1 cellular context compared by ENCODE assay signal in the genomic region with DNA sequence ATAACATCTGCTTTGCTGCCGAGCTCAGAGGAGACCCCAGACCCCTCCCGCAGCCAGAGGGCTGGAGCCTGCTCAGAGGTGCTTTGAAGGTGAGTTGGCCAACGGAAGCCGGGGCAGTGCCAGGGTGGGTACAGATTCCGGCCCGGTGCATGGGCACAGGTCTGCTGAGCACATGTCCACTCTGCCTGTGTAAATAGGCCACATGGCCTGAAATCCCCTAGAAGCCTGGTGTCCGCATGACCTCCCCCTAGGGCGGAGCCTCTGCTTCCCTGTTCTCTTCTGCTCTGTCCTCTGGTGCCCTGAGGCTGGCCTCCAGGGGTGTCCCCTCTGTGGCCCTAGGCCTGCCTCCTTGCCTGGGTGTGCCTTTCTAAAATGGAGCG.
TF ChIP-seq lines count a peak whose summit lies in the region.

No MANE protein-coding gene starts in this region.

TF ChIP-seq in HepG2, 621 proteins besides CTCF, POLR2A, EP300 and RAD21 (continued from another document and continues in another):
- TF ChIP-seq, protein P1, sequence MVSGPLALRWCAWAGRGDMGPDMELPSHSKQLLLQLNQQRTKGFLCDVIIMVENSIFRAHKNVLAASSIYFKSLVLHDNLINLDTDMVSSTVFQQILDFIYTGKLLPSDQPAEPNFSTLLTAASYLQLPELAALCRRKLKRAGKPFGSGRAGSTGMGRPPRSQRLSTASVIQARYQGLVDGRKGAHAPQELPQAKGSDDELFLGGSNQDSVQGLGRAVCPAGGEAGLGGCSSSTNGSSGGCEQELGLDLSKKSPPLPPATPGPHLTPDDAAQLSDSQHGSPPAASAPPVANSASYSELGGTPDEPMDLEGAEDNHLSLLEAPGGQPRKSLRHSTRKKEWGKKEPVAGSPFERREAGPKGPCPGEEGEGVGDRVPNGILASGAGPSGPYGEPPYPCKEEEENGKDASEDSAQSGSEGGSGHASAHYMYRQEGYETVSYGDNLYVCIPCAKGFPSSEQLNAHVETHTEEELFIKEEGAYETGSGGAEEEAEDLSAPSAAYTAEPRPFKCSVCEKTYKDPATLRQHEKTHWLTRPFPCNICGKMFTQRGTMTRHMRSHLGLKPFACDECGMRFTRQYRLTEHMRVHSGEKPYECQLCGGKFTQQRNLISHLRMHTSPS (CRISPR knock-in tag; IDR thresholded peaks at IDR 0.05; ENCODE audit: low read depth), result peak; percentile 85; the same call in 1 of the 2 replicates
- TF ChIP-seq, protein P2, sequence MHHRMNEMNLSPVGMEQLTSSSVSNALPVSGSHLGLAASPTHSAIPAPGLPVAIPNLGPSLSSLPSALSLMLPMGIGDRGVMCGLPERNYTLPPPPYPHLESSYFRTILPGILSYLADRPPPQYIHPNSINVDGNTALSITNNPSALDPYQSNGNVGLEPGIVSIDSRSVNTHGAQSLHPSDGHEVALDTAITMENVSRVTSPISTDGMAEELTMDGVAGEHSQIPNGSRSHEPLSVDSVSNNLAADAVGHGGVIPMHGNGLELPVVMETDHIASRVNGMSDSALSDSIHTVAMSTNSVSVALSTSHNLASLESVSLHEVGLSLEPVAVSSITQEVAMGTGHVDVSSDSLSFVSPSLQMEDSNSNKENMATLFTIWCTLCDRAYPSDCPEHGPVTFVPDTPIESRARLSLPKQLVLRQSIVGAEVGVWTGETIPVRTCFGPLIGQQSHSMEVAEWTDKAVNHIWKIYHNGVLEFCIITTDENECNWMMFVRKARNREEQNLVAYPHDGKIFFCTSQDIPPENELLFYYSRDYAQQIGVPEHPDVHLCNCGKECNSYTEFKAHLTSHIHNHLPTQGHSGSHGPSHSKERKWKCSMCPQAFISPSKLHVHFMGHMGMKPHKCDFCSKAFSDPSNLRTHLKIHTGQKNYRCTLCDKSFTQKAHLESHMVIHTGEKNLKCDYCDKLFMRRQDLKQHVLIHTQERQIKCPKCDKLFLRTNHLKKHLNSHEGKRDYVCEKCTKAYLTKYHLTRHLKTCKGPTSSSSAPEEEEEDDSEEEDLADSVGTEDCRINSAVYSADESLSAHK (CRISPR knock-in tag; IDR thresholded peaks at IDR 0.05; ENCODE audit: borderline replicate concordance), result no peak
- no peak for TF ChIP-seq ZFP62 (CRISPR knock-in tag; IDR thresholded peaks at IDR 0.05)
- no peak for TF ChIP-seq MTF1 (CRISPR knock-in tag; IDR thresholded peaks at IDR 0.05)
- TF ChIP-seq, protein P3, sequence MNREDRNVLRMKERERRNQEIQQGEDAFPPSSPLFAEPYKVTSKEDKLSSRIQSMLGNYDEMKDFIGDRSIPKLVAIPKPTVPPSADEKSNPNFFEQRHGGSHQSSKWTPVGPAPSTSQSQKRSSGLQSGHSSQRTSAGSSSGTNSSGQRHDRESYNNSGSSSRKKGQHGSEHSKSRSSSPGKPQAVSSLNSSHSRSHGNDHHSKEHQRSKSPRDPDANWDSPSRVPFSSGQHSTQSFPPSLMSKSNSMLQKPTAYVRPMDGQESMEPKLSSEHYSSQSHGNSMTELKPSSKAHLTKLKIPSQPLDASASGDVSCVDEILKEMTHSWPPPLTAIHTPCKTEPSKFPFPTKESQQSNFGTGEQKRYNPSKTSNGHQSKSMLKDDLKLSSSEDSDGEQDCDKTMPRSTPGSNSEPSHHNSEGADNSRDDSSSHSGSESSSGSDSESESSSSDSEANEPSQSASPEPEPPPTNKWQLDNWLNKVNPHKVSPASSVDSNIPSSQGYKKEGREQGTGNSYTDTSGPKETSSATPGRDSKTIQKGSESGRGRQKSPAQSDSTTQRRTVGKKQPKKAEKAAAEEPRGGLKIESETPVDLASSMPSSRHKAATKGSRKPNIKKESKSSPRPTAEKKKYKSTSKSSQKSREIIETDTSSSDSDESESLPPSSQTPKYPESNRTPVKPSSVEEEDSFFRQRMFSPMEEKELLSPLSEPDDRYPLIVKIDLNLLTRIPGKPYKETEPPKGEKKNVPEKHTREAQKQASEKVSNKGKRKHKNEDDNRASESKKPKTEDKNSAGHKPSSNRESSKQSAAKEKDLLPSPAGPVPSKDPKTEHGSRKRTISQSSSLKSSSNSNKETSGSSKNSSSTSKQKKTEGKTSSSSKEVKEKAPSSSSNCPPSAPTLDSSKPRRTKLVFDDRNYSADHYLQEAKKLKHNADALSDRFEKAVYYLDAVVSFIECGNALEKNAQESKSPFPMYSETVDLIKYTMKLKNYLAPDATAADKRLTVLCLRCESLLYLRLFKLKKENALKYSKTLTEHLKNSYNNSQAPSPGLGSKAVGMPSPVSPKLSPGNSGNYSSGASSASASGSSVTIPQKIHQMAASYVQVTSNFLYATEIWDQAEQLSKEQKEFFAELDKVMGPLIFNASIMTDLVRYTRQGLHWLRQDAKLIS (CRISPR knock-in tag; IDR thresholded peaks at IDR 0.05), result no peak
- TF ChIP-seq ZC3H13 (CRISPR knock-in tag; IDR thresholded peaks at IDR 0.05), result no peak
- TF ChIP-seq BCL6 (CRISPR knock-in tag; IDR thresholded peaks at IDR 0.05), result no peak
- no peak for TF ChIP-seq ZBTB1 (CRISPR knock-in tag; IDR thresholded peaks at IDR 0.05; ENCODE audit: borderline replicate concordance)
- no peak for TF ChIP-seq FOSL1 (CRISPR knock-in tag; IDR thresholded peaks at IDR 0.05; ENCODE audit: borderline replicate concordance)
- TF ChIP-seq, protein P4, sequence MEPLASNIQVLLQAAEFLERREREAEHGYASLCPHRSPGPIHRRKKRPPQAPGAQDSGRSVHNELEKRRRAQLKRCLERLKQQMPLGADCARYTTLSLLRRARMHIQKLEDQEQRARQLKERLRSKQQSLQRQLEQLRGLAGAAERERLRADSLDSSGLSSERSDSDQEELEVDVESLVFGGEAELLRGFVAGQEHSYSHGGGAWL (CRISPR knock-in tag; IDR thresholded peaks at IDR 0.05), result no peak
- TF ChIP-seq HDAC1 (CRISPR knock-in tag; IDR thresholded peaks at IDR 0.05), result peak; percentile 17; the same call in 1 of the 2 replicates
- no peak for TF ChIP-seq NR3C1 (CRISPR knock-in tag; IDR thresholded peaks at IDR 0.05)
- no peak for TF ChIP-seq NFKBIZ (CRISPR knock-in tag; IDR thresholded peaks at IDR 0.05)
- no peak for TF ChIP-seq ZNF790 (CRISPR knock-in tag; IDR thresholded peaks at IDR 0.05; ENCODE audit: borderline replicate concordance)
- no peak for TF ChIP-seq ZNF878 (CRISPR knock-in tag; IDR thresholded peaks at IDR 0.05)
- TF ChIP-seq SRSF1 (optimal IDR thresholded peaks at IDR 0.05; ENCODE audit: low read depth, low read length), result no peak
- TF ChIP-seq GPN1 (CRISPR knock-in tag; IDR thresholded peaks at IDR 0.05; ENCODE audit: borderline replicate concordance), result no peak
- TF ChIP-seq, protein P5, sequence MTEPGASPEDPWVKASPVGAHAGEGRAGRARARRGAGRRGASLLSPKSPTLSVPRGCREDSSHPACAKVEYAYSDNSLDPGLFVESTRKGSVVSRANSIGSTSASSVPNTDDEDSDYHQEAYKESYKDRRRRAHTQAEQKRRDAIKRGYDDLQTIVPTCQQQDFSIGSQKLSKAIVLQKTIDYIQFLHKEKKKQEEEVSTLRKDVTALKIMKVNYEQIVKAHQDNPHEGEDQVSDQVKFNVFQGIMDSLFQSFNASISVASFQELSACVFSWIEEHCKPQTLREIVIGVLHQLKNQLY (CRISPR knock-in tag; IDR thresholded peaks at IDR 0.05), result peak; percentile 22; the same call in 1 of the 2 replicates
- TF ChIP-seq FOXJ3 (CRISPR knock-in tag; IDR thresholded peaks at IDR 0.05; ENCODE audit: borderline replicate concordance), result no peak
- TF ChIP-seq SIX1 (CRISPR knock-in tag; IDR thresholded peaks at IDR 0.05; ENCODE audit: borderline replicate concordance), result no peak
- no peak for TF ChIP-seq ZNF605 (CRISPR knock-in tag; IDR thresholded peaks at IDR 0.05)
- no peak for TF ChIP-seq ARID2 (CRISPR knock-in tag; IDR thresholded peaks at IDR 0.05; ENCODE audit: borderline replicate concordance)
- TF ChIP-seq BORCS8-MEF2B (CRISPR knock-in tag; IDR thresholded peaks at IDR 0.05), result 0 out of 2 replicates have a peak, but pooled peaks have one; percentile 31
- no peak for TF ChIP-seq ZNF317 (CRISPR knock-in tag; IDR thresholded peaks at IDR 0.05)
- TF ChIP-seq ATF7 (IDR thresholded peaks at IDR 0.05), result no peak
- no peak for TF ChIP-seq ATF7 (CRISPR knock-in tag; IDR thresholded peaks at IDR 0.05)
- no peak for TF ChIP-seq ZNF616 (CRISPR knock-in tag; IDR thresholded peaks at IDR 0.05; ENCODE audit: low read depth)
- no peak for TF ChIP-seq ELF4 (CRISPR knock-in tag; IDR thresholded peaks at IDR 0.05; ENCODE audit: borderline replicate concordance)
- TF ChIP-seq BRD4 (CRISPR knock-in tag; IDR thresholded peaks at IDR 0.05), result no peak
- TF ChIP-seq CREB1 (IDR thresholded peaks at IDR 0.05), result no peak
- no peak for TF ChIP-seq CREB1 (CRISPR knock-in tag; IDR thresholded peaks at IDR 0.05)
- TF ChIP-seq, protein P6, sequence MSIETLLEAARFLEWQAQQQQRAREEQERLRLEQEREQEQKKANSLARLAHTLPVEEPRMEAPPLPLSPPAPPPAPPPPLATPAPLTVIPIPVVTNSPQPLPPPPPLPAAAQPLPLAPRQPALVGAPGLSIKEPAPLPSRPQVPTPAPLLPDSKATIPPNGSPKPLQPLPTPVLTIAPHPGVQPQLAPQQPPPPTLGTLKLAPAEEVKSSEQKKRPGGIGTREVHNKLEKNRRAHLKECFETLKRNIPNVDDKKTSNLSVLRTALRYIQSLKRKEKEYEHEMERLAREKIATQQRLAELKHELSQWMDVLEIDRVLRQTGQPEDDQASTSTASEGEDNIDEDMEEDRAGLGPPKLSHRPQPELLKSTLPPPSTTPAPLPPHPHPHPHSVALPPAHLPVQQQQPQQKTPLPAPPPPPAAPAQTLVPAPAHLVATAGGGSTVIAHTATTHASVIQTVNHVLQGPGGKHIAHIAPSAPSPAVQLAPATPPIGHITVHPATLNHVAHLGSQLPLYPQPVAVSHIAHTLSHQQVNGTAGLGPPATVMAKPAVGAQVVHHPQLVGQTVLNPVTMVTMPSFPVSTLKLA (IDR thresholded peaks at IDR 0.05), result peak; percentile 83
- TF ChIP-seq, protein P7, sequence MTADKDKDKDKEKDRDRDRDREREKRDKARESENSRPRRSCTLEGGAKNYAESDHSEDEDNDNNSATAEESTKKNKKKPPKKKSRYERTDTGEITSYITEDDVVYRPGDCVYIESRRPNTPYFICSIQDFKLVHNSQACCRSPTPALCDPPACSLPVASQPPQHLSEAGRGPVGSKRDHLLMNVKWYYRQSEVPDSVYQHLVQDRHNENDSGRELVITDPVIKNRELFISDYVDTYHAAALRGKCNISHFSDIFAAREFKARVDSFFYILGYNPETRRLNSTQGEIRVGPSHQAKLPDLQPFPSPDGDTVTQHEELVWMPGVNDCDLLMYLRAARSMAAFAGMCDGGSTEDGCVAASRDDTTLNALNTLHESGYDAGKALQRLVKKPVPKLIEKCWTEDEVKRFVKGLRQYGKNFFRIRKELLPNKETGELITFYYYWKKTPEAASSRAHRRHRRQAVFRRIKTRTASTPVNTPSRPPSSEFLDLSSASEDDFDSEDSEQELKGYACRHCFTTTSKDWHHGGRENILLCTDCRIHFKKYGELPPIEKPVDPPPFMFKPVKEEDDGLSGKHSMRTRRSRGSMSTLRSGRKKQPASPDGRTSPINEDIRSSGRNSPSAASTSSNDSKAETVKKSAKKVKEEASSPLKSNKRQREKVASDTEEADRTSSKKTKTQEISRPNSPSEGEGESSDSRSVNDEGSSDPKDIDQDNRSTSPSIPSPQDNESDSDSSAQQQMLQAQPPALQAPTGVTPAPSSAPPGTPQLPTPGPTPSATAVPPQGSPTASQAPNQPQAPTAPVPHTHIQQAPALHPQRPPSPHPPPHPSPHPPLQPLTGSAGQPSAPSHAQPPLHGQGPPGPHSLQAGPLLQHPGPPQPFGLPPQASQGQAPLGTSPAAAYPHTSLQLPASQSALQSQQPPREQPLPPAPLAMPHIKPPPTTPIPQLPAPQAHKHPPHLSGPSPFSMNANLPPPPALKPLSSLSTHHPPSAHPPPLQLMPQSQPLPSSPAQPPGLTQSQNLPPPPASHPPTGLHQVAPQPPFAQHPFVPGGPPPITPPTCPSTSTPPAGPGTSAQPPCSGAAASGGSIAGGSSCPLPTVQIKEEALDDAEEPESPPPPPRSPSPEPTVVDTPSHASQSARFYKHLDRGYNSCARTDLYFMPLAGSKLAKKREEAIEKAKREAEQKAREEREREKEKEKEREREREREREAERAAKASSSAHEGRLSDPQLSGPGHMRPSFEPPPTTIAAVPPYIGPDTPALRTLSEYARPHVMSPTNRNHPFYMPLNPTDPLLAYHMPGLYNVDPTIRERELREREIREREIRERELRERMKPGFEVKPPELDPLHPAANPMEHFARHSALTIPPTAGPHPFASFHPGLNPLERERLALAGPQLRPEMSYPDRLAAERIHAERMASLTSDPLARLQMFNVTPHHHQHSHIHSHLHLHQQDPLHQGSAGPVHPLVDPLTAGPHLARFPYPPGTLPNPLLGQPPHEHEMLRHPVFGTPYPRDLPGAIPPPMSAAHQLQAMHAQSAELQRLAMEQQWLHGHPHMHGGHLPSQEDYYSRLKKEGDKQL (CRISPR knock-in tag; IDR thresholded peaks at IDR 0.05; ENCODE audit: low read depth), result no peak
- no peak for TF ChIP-seq NBN (conservative IDR thresholded peaks at IDR 0.05)
- TF ChIP-seq, protein P8, sequence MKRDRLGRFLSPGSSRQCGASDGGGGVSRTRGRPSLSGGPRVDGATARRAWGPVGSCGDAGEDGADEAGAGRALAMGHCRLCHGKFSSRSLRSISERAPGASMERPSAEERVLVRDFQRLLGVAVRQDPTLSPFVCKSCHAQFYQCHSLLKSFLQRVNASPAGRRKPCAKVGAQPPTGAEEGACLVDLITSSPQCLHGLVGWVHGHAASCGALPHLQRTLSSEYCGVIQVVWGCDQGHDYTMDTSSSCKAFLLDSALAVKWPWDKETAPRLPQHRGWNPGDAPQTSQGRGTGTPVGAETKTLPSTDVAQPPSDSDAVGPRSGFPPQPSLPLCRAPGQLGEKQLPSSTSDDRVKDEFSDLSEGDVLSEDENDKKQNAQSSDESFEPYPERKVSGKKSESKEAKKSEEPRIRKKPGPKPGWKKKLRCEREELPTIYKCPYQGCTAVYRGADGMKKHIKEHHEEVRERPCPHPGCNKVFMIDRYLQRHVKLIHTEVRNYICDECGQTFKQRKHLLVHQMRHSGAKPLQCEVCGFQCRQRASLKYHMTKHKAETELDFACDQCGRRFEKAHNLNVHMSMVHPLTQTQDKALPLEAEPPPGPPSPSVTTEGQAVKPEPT (CRISPR knock-in tag; IDR thresholded peaks at IDR 0.05; ENCODE audit: low read depth), result no peak
- TF ChIP-seq, protein P9, sequence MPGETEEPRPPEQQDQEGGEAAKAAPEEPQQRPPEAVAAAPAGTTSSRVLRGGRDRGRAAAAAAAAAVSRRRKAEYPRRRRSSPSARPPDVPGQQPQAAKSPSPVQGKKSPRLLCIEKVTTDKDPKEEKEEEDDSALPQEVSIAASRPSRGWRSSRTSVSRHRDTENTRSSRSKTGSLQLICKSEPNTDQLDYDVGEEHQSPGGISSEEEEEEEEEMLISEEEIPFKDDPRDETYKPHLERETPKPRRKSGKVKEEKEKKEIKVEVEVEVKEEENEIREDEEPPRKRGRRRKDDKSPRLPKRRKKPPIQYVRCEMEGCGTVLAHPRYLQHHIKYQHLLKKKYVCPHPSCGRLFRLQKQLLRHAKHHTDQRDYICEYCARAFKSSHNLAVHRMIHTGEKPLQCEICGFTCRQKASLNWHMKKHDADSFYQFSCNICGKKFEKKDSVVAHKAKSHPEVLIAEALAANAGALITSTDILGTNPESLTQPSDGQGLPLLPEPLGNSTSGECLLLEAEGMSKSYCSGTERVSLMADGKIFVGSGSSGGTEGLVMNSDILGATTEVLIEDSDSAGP (CRISPR knock-in tag; IDR thresholded peaks at IDR 0.05; ENCODE audit: borderline replicate concordance), result no peak; the same call in 1 of the 2 replicates
- no peak for TF ChIP-seq ZNF180 (CRISPR knock-in tag; IDR thresholded peaks at IDR 0.05; ENCODE audit: borderline replicate concordance, low read depth)
- TF ChIP-seq TCF7 (IDR thresholded peaks at IDR 0.05; ENCODE audit: low read depth), result no peak
- TF ChIP-seq SP1 (IDR thresholded peaks at IDR 0.05), result no peak
- no peak for TF ChIP-seq SP1 (CRISPR knock-in tag; IDR thresholded peaks at IDR 0.05)
- TF ChIP-seq HNRNPK (IDR thresholded peaks at IDR 0.05; ENCODE audit: low read depth, low read length, poor library complexity, severe bottlenecking), result no peak
- no peak for TF ChIP-seq SKI (IDR thresholded peaks at IDR 0.05; ENCODE audit: partially characterized antibody)
- no peak for TF ChIP-seq PHF20 (CRISPR knock-in tag; IDR thresholded peaks at IDR 0.05)
- TF ChIP-seq RXRB (CRISPR knock-in tag; IDR thresholded peaks at IDR 0.05; ENCODE audit: borderline replicate concordance), result no peak
